8 cellular contexts compared by ENCODE assay signal in the genomic region with DNA sequence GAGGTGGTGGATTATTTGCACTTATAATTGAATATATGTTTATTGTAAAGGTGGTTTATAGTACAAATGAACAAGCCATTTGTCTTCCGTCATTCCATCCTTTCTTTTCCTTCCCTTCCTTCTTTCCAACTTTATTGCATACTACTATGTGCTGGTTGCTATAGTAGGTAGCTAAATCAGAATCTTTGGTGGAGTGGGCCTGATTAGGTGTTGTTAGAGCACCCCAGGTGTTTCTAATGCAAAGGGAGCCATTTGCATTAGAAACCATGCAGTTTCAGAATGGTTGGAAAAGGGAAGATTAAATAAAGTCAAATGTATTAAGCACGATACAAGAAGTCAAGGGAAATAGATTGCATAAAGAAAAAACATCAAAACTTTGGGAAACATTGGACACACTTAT.
"Had no signal": no experiment of that assay in that cellular context is flagged by ENCODE, and none has a peak within 500 bp of the region (broad histone marks: within the 10 kb centered on the region; RNA-seq: fewer than 3 reads in every experiment).

No MANE protein-coding gene starts in this region.

- H3K27ac ChIP-seq: GM23248, HL-60 had no signal

- FAIRE-seq: K562 had no signal

- H3K4me3 ChIP-seq: GM23248, HAP-1, K562 had no signal

- H3K9me3 ChIP-seq: HAP-1 had no signal

- DNase-seq: GM23248, H7, HFFc6, IMR-90, KG1 had no signal

- H3K4me3 Mint-ChIP-seq: HFFc6 had no signal

- H3K9me3 Mint-ChIP-seq: HFFc6 had no signal

- H3K27ac Mint-ChIP-seq: HFFc6 had no signal

- H3K9ac ChIP-seq: GM23248 had no signal

- H3K36me3 ChIP-seq: HAP-1 had no signal

- H2AFZ ChIP-seq: GM23248 had no signal
